3 cellular contexts compared by ENCODE assay signal in the genomic region with DNA sequence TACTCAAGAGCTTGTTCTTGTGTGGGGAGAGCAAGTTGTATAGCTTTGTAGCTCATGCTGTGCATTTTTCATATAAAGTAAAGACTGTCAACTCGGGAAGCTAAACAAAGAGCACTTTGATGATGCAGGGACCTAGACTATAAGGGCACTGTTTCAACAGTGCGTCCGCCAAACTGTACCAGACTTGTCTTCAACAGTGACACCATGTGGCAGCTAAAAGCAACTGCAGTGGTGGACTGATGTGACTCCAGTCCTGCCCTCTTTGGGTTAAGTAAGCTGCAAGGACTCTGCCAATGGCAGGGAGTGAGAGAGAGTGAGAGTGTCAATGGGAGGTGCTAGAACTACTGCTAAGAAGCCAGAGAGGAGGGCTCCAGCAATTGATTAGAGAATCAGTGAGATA.
A peak's percentile ranks its signal among the peaks of the same experiment; 100 is the strongest.
TF ChIP-seq lines count a peak whose summit lies in the region.

No MANE protein-coding gene starts in this region.

TF ChIP-seq in SK-N-SH, 30 proteins besides CTCF, POLR2A, EP300 and RAD21 (continued from another document):
- TF ChIP-seq, protein P1, sequence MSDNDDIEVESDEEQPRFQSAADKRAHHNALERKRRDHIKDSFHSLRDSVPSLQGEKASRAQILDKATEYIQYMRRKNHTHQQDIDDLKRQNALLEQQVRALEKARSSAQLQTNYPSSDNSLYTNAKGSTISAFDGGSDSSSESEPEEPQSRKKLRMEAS (IDR thresholded peaks at IDR 0.05; ENCODE audit: low read depth) = no peak
- TF ChIP-seq, protein P2, sequence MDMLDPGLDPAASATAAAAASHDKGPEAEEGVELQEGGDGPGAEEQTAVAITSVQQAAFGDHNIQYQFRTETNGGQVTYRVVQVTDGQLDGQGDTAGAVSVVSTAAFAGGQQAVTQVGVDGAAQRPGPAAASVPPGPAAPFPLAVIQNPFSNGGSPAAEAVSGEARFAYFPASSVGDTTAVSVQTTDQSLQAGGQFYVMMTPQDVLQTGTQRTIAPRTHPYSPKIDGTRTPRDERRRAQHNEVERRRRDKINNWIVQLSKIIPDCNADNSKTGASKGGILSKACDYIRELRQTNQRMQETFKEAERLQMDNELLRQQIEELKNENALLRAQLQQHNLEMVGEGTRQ (IDR thresholded peaks at IDR 0.05; ENCODE audit: borderline replicate concordance, low read depth, low read length) = no peak
- TF ChIP-seq GABPA (IDR thresholded peaks at IDR 0.05; ENCODE audit: low read depth) (no peak), CHD2 (IDR thresholded peaks at IDR 0.05; ENCODE audit: low read length, partially characterized antibody) (no peak), NFIC (IDR thresholded peaks at IDR 0.05; ENCODE audit: borderline replicate concordance) (no peak), MXI1 (IDR thresholded peaks at IDR 0.05; ENCODE audit: low read depth, low read length) (no peak), ELF1 (IDR thresholded peaks at IDR 0.05) (no peak), RFX5 (IDR thresholded peaks at IDR 0.05; ENCODE audit: low read length) (no peak), EZH2phosphoT487 (IDR thresholded peaks at IDR 0.05; ENCODE audit: borderline replicate concordance, low read depth) (no peak), JUND (IDR thresholded peaks at IDR 0.05) (no peak), SIN3A (IDR thresholded peaks at IDR 0.05; ENCODE audit: borderline replicate concordance, low read depth, low read length) (no peak), YY1 (IDR thresholded peaks at IDR 0.05; ENCODE audit: low read depth) (no peak), GATA2 (CRISPR knock-in tag; IDR thresholded peaks at IDR 0.05) (no peak)
- TF ChIP-seq, protein P3, sequence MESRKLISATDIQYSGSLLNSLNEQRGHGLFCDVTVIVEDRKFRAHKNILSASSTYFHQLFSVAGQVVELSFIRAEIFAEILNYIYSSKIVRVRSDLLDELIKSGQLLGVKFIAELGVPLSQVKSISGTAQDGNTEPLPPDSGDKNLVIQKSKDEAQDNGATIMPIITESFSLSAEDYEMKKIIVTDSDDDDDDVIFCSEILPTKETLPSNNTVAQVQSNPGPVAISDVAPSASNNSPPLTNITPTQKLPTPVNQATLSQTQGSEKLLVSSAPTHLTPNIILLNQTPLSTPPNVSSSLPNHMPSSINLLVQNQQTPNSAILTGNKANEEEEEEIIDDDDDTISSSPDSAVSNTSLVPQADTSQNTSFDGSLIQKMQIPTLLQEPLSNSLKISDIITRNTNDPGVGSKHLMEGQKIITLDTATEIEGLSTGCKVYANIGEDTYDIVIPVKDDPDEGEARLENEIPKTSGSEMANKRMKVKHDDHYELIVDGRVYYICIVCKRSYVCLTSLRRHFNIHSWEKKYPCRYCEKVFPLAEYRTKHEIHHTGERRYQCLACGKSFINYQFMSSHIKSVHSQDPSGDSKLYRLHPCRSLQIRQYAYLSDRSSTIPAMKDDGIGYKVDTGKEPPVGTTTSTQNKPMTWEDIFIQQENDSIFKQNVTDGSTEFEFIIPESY (IDR thresholded peaks at IDR 0.05; ENCODE audit: borderline replicate concordance, low read depth) = no peak
- TF ChIP-seq, protein P4, sequence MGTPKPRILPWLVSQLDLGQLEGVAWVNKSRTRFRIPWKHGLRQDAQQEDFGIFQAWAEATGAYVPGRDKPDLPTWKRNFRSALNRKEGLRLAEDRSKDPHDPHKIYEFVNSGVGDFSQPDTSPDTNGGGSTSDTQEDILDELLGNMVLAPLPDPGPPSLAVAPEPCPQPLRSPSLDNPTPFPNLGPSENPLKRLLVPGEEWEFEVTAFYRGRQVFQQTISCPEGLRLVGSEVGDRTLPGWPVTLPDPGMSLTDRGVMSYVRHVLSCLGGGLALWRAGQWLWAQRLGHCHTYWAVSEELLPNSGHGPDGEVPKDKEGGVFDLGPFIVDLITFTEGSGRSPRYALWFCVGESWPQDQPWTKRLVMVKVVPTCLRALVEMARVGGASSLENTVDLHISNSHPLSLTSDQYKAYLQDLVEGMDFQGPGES (IDR thresholded peaks at IDR 0.05; ENCODE audit: low read depth, low read length) = no peak

TF ChIP-seq in SK-N-SH treated with all-trans-retinoic acid at 6 μM for 48 hours, 23 proteins besides CTCF, POLR2A, EP300 and RAD21 (continued from another document):
- TF ChIP-seq, protein P5, sequence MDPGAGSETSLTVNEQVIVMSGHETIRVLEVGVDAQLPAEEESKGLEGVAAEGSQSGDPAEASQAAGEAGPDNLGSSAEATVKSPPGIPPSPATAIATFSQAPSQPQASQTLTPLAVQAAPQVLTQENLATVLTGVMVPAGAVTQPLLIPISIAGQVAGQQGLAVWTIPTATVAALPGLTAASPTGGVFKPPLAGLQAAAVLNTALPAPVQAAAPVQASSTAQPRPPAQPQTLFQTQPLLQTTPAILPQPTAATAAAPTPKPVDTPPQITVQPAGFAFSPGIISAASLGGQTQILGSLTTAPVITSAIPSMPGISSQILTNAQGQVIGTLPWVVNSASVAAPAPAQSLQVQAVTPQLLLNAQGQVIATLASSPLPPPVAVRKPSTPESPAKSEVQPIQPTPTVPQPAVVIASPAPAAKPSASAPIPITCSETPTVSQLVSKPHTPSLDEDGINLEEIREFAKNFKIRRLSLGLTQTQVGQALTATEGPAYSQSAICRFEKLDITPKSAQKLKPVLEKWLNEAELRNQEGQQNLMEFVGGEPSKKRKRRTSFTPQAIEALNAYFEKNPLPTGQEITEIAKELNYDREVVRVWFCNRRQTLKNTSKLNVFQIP (CRISPR knock-in tag; IDR thresholded peaks at IDR 0.05; ENCODE audit: borderline replicate concordance, low read depth) = no peak
- TF ChIP-seq, protein P6, sequence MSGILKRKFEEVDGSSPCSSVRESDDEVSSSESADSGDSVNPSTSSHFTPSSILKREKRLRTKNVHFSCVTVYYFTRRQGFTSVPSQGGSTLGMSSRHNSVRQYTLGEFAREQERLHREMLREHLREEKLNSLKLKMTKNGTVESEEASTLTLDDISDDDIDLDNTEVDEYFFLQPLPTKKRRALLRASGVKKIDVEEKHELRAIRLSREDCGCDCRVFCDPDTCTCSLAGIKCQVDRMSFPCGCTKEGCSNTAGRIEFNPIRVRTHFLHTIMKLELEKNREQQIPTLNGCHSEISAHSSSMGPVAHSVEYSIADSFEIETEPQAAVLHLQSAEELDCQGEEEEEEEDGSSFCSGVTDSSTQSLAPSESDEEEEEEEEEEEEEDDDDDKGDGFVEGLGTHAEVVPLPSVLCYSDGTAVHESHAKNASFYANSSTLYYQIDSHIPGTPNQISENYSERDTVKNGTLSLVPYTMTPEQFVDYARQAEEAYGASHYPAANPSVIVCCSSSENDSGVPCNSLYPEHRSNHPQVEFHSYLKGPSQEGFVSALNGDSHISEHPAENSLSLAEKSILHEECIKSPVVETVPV (CRISPR knock-in tag; IDR thresholded peaks at IDR 0.05) = no peak
- TF ChIP-seq ZFP30 (CRISPR knock-in tag; IDR thresholded peaks at IDR 0.05) = no peak
- TF ChIP-seq ZNF565 (CRISPR knock-in tag; conservative IDR thresholded peaks at IDR 0.05; ENCODE audit: low read depth) = no peak
- TF ChIP-seq ISL1 (CRISPR knock-in tag; IDR thresholded peaks at IDR 0.05) = no peak

TF ChIP-seq in K562, 482 proteins besides CTCF, POLR2A, EP300 and RAD21 (continued from another document):
- TF ChIP-seq, protein P7, sequence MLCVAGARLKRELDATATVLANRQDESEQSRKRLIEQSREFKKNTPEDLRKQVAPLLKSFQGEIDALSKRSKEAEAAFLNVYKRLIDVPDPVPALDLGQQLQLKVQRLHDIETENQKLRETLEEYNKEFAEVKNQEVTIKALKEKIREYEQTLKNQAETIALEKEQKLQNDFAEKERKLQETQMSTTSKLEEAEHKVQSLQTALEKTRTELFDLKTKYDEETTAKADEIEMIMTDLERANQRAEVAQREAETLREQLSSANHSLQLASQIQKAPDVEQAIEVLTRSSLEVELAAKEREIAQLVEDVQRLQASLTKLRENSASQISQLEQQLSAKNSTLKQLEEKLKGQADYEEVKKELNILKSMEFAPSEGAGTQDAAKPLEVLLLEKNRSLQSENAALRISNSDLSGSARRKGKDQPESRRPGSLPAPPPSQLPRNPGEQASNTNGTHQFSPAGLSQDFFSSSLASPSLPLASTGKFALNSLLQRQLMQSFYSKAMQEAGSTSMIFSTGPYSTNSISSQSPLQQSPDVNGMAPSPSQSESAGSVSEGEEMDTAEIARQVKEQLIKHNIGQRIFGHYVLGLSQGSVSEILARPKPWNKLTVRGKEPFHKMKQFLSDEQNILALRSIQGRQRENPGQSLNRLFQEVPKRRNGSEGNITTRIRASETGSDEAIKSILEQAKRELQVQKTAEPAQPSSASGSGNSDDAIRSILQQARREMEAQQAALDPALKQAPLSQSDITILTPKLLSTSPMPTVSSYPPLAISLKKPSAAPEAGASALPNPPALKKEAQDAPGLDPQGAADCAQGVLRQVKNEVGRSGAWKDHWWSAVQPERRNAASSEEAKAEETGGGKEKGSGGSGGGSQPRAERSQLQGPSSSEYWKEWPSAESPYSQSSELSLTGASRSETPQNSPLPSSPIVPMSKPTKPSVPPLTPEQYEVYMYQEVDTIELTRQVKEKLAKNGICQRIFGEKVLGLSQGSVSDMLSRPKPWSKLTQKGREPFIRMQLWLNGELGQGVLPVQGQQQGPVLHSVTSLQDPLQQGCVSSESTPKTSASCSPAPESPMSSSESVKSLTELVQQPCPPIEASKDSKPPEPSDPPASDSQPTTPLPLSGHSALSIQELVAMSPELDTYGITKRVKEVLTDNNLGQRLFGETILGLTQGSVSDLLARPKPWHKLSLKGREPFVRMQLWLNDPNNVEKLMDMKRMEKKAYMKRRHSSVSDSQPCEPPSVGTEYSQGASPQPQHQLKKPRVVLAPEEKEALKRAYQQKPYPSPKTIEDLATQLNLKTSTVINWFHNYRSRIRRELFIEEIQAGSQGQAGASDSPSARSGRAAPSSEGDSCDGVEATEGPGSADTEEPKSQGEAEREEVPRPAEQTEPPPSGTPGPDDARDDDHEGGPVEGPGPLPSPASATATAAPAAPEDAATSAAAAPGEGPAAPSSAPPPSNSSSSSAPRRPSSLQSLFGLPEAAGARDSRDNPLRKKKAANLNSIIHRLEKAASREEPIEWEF (CRISPR knock-in tag; IDR thresholded peaks at IDR 0.05) = no peak
- peak; percentile 84; the same call in 1 of the 2 replicates for TF ChIP-seq CBX1 (IDR thresholded peaks at IDR 0.05; ENCODE audit: low read depth)
- peak; percentile 98 for TF ChIP-seq CBX5 (IDR thresholded peaks at IDR 0.05; ENCODE audit: borderline replicate concordance, low read depth)
- peak in 1 of 2 experiments; percentile 95; a peak in 2 of 3 replicates for TF ChIP-seq CBX3 (IDR thresholded peaks at IDR 0.05; ENCODE audit: borderline replicate concordance in 1 of 2, low read length in 2 of 2)
- TF ChIP-seq SMC3 (conservative IDR thresholded peaks at IDR 0.05; ENCODE audit: insufficient read depth, low read depth, low read length) = peak; percentile 43; the same call in 1 of the 2 replicates
TF ChIP-seq in K562: peak in this region for 5.
